ENCODE assay signal across 13 cellular contexts in the genomic region with DNA sequence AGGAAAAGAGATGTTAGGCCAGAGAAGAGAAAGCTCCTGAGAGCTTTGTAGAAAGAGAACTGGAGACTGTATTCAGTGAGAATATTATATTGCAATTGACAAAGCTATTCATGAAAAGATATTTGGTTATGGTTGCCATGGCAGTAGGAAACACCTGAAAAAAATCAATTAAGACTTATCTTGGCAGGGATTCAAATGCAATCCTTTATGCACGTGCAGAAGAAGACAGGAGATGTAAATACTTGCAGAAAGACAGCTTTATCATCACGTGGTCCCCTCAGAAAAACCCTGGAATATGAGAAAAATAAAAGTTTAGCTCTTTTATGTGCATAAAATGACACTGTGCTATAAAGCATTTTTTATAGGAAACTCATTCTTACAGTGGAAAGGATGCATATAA.
A peak's percentile ranks its signal among the peaks of the same experiment; 100 is the strongest.
DNase-seq lines count a peak whose midpoint lies in the region.
"Had no signal": no experiment of that assay in that cellular context is flagged by ENCODE, and none has a peak within 500 bp of the region (broad histone marks: within the 10 kb centered on the region; RNA-seq: fewer than 3 reads in every experiment).

No MANE protein-coding gene starts in this region.

- DNase-seq in COR-L47 (lab: John Stamatoyannopoulos, UW): peak; percentile 97
- peak; percentile 96 for DNase-seq in NCI-H1436 (lab: John Stamatoyannopoulos, UW)
- peak; percentile 52 for DNase-seq in NCI-H526 treated with DMSO at 0.1 percent for 48 hours (lab: John Stamatoyannopoulos, UW)
- DNase-seq in OCI-M2 (lab: John Stamatoyannopoulos, UW; ENCODE audit: unreplicated experiment): no peak
- no peak for DNase-seq in ACHN
- DNase-seq in midbrain (lab: John Stamatoyannopoulos, UW): no peak
- no peak for DNase-seq in dedifferentiated amniotic fluid mesenchymal stem cell (ENCODE audit: extremely low spot score)
- DNase-seq: activated CD4-positive, alpha-beta T cell treated with anti-CD3 and anti-CD28 coated beads for 1 hour; activated T-cell treated with anti-CD3 and anti-CD28 coated beads for 4 hours; central memory CD4-positive, alpha-beta T cell; T-cell had no signal

- in situ Hi-C loops in ACHN (cut with HindIII; ENCODE audit: low pct_ligation_motif_present, low pct_unique_long_range_greater_than_20kb, low sequenced_read_pairs): no loop called here

- peak overlapping the region; percentile 63 for H3K27ac ChIP-seq in cingulate gyrus (ENCODE audit: low read depth, low read length)
- H3K27ac ChIP-seq: prostate gland had no signal

Comparison
In these comparisons a context has a peak if more than half of its experiments do, and no peak if none do; other contexts are left out.
1. DNase-seq: peak in COR-L47 (single experiment), NCI-H1436 (single experiment) and NCI-H526 treated with DMSO at 0.1 percent for 48 hours (single experiment); none in OCI-M2 (single experiment), ACHN (single experiment), midbrain (single experiment) and dedifferentiated amniotic fluid mesenchymal stem cell (single experiment).